Comparison of ENCODE assay signal across 15 cellular contexts in the genomic region with DNA sequence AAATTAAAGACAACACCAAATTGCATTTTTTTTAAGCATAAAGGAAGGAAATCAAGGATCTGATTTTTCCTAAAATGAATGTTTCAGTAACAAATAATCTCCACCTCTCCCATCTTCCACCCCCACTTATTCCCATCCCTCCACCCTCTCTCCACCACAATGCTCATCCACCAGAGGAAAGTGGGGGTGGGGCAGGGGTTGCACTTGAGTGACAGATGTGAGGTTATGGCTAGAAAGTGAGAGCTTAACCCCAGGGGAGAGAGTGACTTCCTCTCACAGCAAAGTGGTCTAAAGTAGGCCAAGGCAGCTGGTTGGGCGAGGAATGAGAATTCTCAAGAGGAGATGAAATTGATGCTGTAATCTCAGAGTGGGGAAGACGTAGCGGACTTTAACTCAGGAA.
DNase-seq lines count a peak whose midpoint lies in the region; ATAC-seq and TF ChIP-seq lines count a peak whose summit lies in the region.
"Had no signal": no experiment of that assay in that cellular context is flagged by ENCODE, and none has a peak within 500 bp of the region (broad histone marks: within the 10 kb centered on the region; RNA-seq: fewer than 3 reads in every experiment).

No MANE protein-coding gene starts in this region.

- peaks cover 20% of the 10 kb centered on the region for H3K4me1 Mint-ChIP-seq in Caco-2 (ENCODE audit: low read depth, unreplicated experiment)

- H2AFZ ChIP-seq in osteoblast (ENCODE audit: low read length) = no peak overlapping the region
- H2AFZ ChIP-seq: neural progenitor cell had no signal

- POLR2A ChIA-PET in Caco-2 (lab: Charles Lee) = no interaction called here

- peaks cover 6% of the 10 kb centered on the region for H3K9me3 Mint-ChIP-seq in Caco-2 (ENCODE audit: unreplicated experiment)
- H3K9me3 Mint-ChIP-seq: CD4-positive, alpha-beta T cell had no signal

- ATAC-seq in GM19438 (IDR thresholded peaks at IDR 0.05; ENCODE audit: low read depth, unreplicated experiment) (peak; percentile 93), GM18517 (IDR thresholded peaks at IDR 0.05; ENCODE audit: unreplicated experiment) (no peak)
- ATAC-seq: activated naive CD4-positive, alpha-beta T cell treated with anti-CD3 and anti-CD28 coated beads, Interleukin-2, amount 50 U/mL, for 72 hours had no signal

- no peaks in the 10 kb centered on the region for H4K20me1 ChIP-seq in osteoblast (ENCODE audit: insufficient read depth, low read length)

- CTCF ChIA-PET in Caco-2 (lab: Charles Lee) = interaction anchor here (1.4 kb wide), 1 partner anchor 10 kb away, joined by 9 read pairs; no protein-coding TSS in a partner anchor

- DNase-seq in Caco-2 (no peak), caudate nucleus (lab: John Stamatoyannopoulos, UW) (no peak), osteoblast (ENCODE audit: insufficient read length, low spot score, missing footprints) (no peak), NCI-H2029 treated with DMSO at 0.1 percent for 48 hours (lab: John Stamatoyannopoulos, UW) (no peak), G401 (ENCODE audit: low spot score) (no peak)
- peak; percentile 64 for DNase-seq in Jurkat, Clone E6-1 (ENCODE audit: low read depth, low spot score)
- DNase-seq: activated CD4-positive, alpha-beta T cell treated with anti-CD3 and anti-CD28 coated beads for 1 hour; CD4-positive, alpha-beta T cell; MG63; stimulated activated CD4-positive, alpha-beta T cell treated with anti-CD3 and anti-CD28 coated beads, Interleukin-4, amount 100 ng/mL, for 1 hour had no signal

- H3K27ac Mint-ChIP-seq in Caco-2 (ENCODE audit: unreplicated experiment) = peak overlapping the region; percentile 48
- H3K27ac Mint-ChIP-seq: activated naive CD4-positive, alpha-beta T cell treated with anti-CD3 and anti-CD28 coated beads, Interleukin-2, amount 50 U/mL, for 72 hours; CD4-positive, alpha-beta T cell; neural progenitor cell had no signal

- no TSS peak for BruUV-seq in Caco-2 (replicated peaks; lab: Mats Ljungman, UMichigan)

- no peak overlapping the region for H3K4me3 Mint-ChIP-seq in Caco-2 (ENCODE audit: unreplicated experiment)
- H3K4me3 Mint-ChIP-seq: CD4-positive, alpha-beta T cell; neural progenitor cell had no signal

- no peaks in the 10 kb centered on the region for H3K27me3 Mint-ChIP-seq in Caco-2 (ENCODE audit: insufficient read depth, unreplicated experiment)

- no peak overlapping the region for H3K4me2 ChIP-seq in osteoblast (ENCODE audit: insufficient read depth, low read length)
- H3K4me2 ChIP-seq: neural progenitor cell had no signal

- H3K27ac ChIP-seq in caudate nucleus (ENCODE audit: low read depth, low read length) = peak overlapping the region; percentile 65
- no peak overlapping the region for H3K27ac ChIP-seq in osteoblast (ENCODE audit: low read depth, low read length)
- H3K27ac ChIP-seq: neural progenitor cell, tibial nerve had no signal

- H3K36me3 ChIP-seq in Caco-2 (ENCODE audit: control insufficient read depth, insufficient read depth, low read length) (no peaks in the 10 kb centered on the region), osteoblast (ENCODE audit: insufficient read depth, low read length) (no peaks in the 10 kb centered on the region)
- H3K36me3 ChIP-seq: MG63, neural progenitor cell, tibial nerve had no signal

- H3K4me1 ChIP-seq in Caco-2 = peaks cover 25% of the 10 kb centered on the region; the same call in 1 of the 2 replicates
- no peaks in the 10 kb centered on the region for H3K4me1 ChIP-seq in osteoblast (ENCODE audit: insufficient read depth, low read length)

- in situ Hi-C loops in G401 (cut with HindIII; ENCODE audit: low sequenced_read_pairs) = no loop called here

- no peaks in the 10 kb centered on the region; the same call in 1 of the 2 replicates for H3K27me3 ChIP-seq in Caco-2 (replicated peaks; ENCODE audit: control insufficient read depth, insufficient read depth, low read length)
- H3K27me3 ChIP-seq in osteoblast (ENCODE audit: insufficient read depth, low read length) = peaks cover 18% of the 10 kb centered on the region
- H3K27me3 ChIP-seq: MG63, neural progenitor cell, tibial nerve had no signal

- intact Hi-C loops in Caco-2 (cut with micrococcal nuclease; ENCODE audit: unreplicated experiment) = no loop called here

- H3K9me3 ChIP-seq in Caco-2 (0 out of 2 replicates have a peak, but pooled peaks cover 9% of the 10 kb centered on the region), osteoblast (ENCODE audit: low read depth, low read length) (peaks cover 5% of the 10 kb centered on the region)
- H3K9me3 ChIP-seq: MG63 had no signal

- H3K79me2 ChIP-seq in osteoblast (ENCODE audit: insufficient read depth, low read length) = no peaks in the 10 kb centered on the region

- no peak overlapping the region for H3K4me3 ChIP-seq in Caco-2 (ENCODE audit: low read depth, low read length)
- H3K4me3 ChIP-seq in Jurkat, Clone E6-1 (ENCODE audit: low read length) = no peak overlapping the region
- H3K4me3 ChIP-seq in osteoblast (ENCODE audit: insufficient read depth, low read length) = no peak overlapping the region
- H3K4me3 ChIP-seq: MG63, neural progenitor cell, tibial nerve had no signal

- no peaks in the 10 kb centered on the region for H3K36me3 Mint-ChIP-seq in Caco-2 (ENCODE audit: insufficient read depth, unreplicated experiment)

- TF ChIP-seq CTCF in Caco-2 (IDR thresholded peaks at IDR 0.05; ENCODE audit: insufficient read depth in 1 of 2, low read depth in 1 of 2, low read length in 1 of 2, severe bottlenecking in 1 of 2, unreplicated experiment in 1 of 2) = no peak
- TF ChIP-seq CTCF in osteoblast (IDR thresholded peaks at IDR 0.05; ENCODE audit: extremely low read depth, low read depth, low read length) = no peak
